Comparison of ENCODE assay signal across 18 cellular contexts in the genomic region with DNA sequence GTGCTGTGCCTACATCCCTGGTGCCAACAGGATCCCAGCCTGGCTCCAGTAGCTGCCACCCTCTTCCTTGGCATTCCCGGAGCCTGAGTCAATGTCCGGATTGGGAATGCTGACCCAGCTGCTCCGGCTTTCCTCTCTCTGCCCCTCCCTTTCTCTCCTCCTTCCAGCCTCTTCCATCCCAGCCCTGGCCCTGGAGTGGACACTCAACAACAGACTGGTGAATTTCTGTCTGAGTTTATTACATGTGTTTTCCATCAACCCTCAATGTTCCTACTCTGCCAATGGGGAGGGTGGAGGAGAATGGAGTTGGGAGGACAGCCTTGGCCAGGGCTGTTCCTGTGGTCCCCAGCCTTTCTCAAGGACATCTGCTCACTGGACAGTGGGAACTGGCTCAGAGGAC. TPM values are rescaled to one million over a fixed set of nuclear protein-coding genes. Genes with fewer than 3 reads are reported as not detected.
DNase-seq lines count a peak whose midpoint lies in the region; ATAC-seq and TF ChIP-seq lines count a peak whose summit lies in the region.
"Had no signal": no experiment of that assay in that cellular context is flagged by ENCODE, and none has a peak within 500 bp of the region (broad histone marks: within the 10 kb centered on the region; RNA-seq: fewer than 3 reads in every experiment).

No MANE protein-coding gene starts in this region.

- no peaks in the 10 kb centered on the region for H3K36me3 ChIP-seq in stomach smooth muscle (ENCODE audit: control insufficient read depth in 2 of 2, insufficient read depth in 2 of 2, low read length in 2 of 2)
- H3K36me3 ChIP-seq in mesendoderm (ENCODE audit: control insufficient read depth, insufficient read depth, low read length), result no peaks in the 10 kb centered on the region

- intact Hi-C loops in left cardiac atrium (cut with DNase I), result no loop called here

- no peak overlapping the region for H2AK5ac ChIP-seq in mesendoderm (ENCODE audit: low read length)

- no peak overlapping the region for H4K5ac ChIP-seq in mesendoderm (ENCODE audit: low read length)

- H3K79me1 ChIP-seq in mesendoderm (ENCODE audit: low read length), result no peaks in the 10 kb centered on the region

- H3K4me1 ChIP-seq in stomach smooth muscle (ENCODE audit: control insufficient read depth, insufficient read depth, low read length) (peaks cover 26% of the 10 kb centered on the region), mesendoderm (ENCODE audit: control insufficient read depth, low read depth, low read length) (no peaks in the 10 kb centered on the region)
- H3K4me1 ChIP-seq: body of pancreas had no signal

- H3K79me2 ChIP-seq in mesendoderm (ENCODE audit: control insufficient read depth, insufficient read depth, low read length), result no peaks in the 10 kb centered on the region

- H3K4ac ChIP-seq in mesendoderm (ENCODE audit: low read depth, low read length), result no peak overlapping the region

- no CpG with 5 or more reads among the region's 3 CpGs for WGBS in mesendoderm (ENCODE audit: extremely low coverage, insufficient coverage, low lambda C conversion rate)

- POLR2A ChIA-PET in RWPE1 (lab: Yijun Ruan, JAX; ENCODE audit: low non-redundant PET), result no interaction called here

- DNase-seq in GM03348 (ENCODE audit: low spot score) (peak; percentile 77), RWPE1 (ENCODE audit: low spot score) (peak; percentile 64), left cardiac atrium (peak; percentile 56), DMS 273 (lab: John Stamatoyannopoulos, UW; ENCODE audit: unreplicated experiment) (no peak), mesendoderm (no peak)
- DNase-seq: activated CD8-positive, alpha-beta T cell treated with anti-CD3 and anti-CD28 coated beads, Interleukin-2, amount 10 ng/mL, durations not matched to agents 7 days and 5 days; activated effector memory CD4-positive, alpha-beta T cell treated with Interleukin-2 at 50 U/mL for 16 hours; body of pancreas; CD4-positive, CD25-positive, alpha-beta regulatory T cell; H7; NCI-H446 treated with DMSO at 0.1 percent for 48 hours; stimulated activated CD4-positive, alpha-beta T cell treated with anti-CD3 and anti-CD28 coated beads, Interleukin-4, amount 100 ng/mL, for 4 hours; stimulated activated naive CD4-positive, alpha-beta T cell; T1000 had no signal

- peaks cover 0 to 37% of the 10 kb centered on the region in 2 donors for H3K27me3 ChIP-seq in stomach smooth muscle (ENCODE audit: control insufficient read depth in 1 of 2, insufficient read depth in 2 of 2, low read length in 2 of 2)
- H3K27me3 ChIP-seq in mesendoderm (ENCODE audit: insufficient read depth, low read length, poor library complexity), result no peaks in the 10 kb centered on the region
- H3K27me3 ChIP-seq: body of pancreas had no signal

- no peaks in the 10 kb centered on the region for H3K9me3 ChIP-seq in stomach smooth muscle (ENCODE audit: control insufficient read depth in 2 of 2, low read length in 2 of 2)

- H3K23ac ChIP-seq in mesendoderm (ENCODE audit: low read length), result no peak overlapping the region

- H3K18ac ChIP-seq in mesendoderm (ENCODE audit: low read length), result no peak overlapping the region

- no peak overlapping the region for H4K8ac ChIP-seq in mesendoderm (ENCODE audit: low read depth, low read length)

- no peak overlapping the region for H3K56ac ChIP-seq in mesendoderm (ENCODE audit: low read length)

- H3K4me3 ChIP-seq in stomach smooth muscle (ENCODE audit: low read length in 2 of 2) (no peak overlapping the region), mesendoderm (ENCODE audit: low read length) (no peak overlapping the region)
- H3K4me3 ChIP-seq: body of pancreas had no signal

- H3K27ac ChIP-seq in RWPE1 (peak overlapping the region; percentile 62), stomach smooth muscle (ENCODE audit: low read length) (peak overlapping the region; percentile 46), mesendoderm (ENCODE audit: low read depth, low read length) (no peak overlapping the region)
- H3K27ac ChIP-seq: body of pancreas had no signal

- TF ChIP-seq CTCF in RWPE1 (conservative IDR thresholded peaks at IDR 0.05; ENCODE audit: low read depth), result no peak

- no peak overlapping the region for H2BK120ac ChIP-seq in mesendoderm (ENCODE audit: low read depth, low read length)

- no peak overlapping the region for H2BK15ac ChIP-seq in mesendoderm (replicated peaks; ENCODE audit: low read depth)

- H3K4me2 ChIP-seq in mesendoderm (ENCODE audit: low read length), result no peak overlapping the region

- no peak overlapping the region for H3K9ac ChIP-seq in stomach smooth muscle (ENCODE audit: low read length in 2 of 2)
- no peak overlapping the region for H3K9ac ChIP-seq in mesendoderm (ENCODE audit: low read length)

- no peak overlapping the region for H2BK5ac ChIP-seq in mesendoderm (ENCODE audit: low read length)

- ATAC-seq in left cardiac atrium (peak; percentile 62 to 72), HG03342 (IDR thresholded peaks at IDR 0.05; ENCODE audit: unreplicated experiment) (no peak), GM21526 (IDR thresholded peaks at IDR 0.05; ENCODE audit: low FRiP score, unreplicated experiment) (no peak)
- ATAC-seq: activated CD8-positive, alpha-beta T cell treated with anti-CD3 and anti-CD28 coated beads, Interleukin-2, amount 10 ng/mL, durations not matched to agents 7 days and 5 days; body of pancreas had no signal

- CTCF ChIA-PET in RWPE1 (lab: Yijun Ruan, JAX), result interaction anchor here (1.1 kb wide), 1 partner anchor 15 kb away, joined by 12 read pairs; no protein-coding TSS in a partner anchor

RNA-seq across cellular contexts. Expression of a gene that starts 0.9 kb away (rescaled TPM):
- under 1 TPM; 0.10 to 0.18 TPM for total RNA-seq in left cardiac atrium
- polyA plus RNA-seq in mesendoderm (2013, experiment 1 of 2), result not detected
- polyA plus RNA-seq in mesendoderm (2013, experiment 2 of 2), result not detected
- total RNA-seq: activated CD8-positive, alpha-beta T cell treated with anti-CD3 and anti-CD28 coated beads, Interleukin-2, amount 10 ng/mL, durations not matched to agents 7 days and 5 days; body of pancreas; CD4-positive, CD25-positive, alpha-beta regulatory T cell; H7; mucosa of gallbladder had no signal
- polyA plus RNA-seq: CD4-positive, CD25-positive, alpha-beta regulatory T cell had no signal

RNA-seq across cellular contexts. Expression of a gene that starts 27.1 kb away (rescaled TPM):
- 1 to 10 TPM; 1.8 TPM for total RNA-seq in left cardiac atrium
- polyA plus RNA-seq in mesendoderm (2013, experiment 1 of 2), result 0.03 TPM
- polyA plus RNA-seq in mesendoderm (2013, experiment 2 of 2), result 0.03 TPM
- total RNA-seq: activated CD8-positive, alpha-beta T cell treated with anti-CD3 and anti-CD28 coated beads, Interleukin-2, amount 10 ng/mL, durations not matched to agents 7 days and 5 days; CD4-positive, CD25-positive, alpha-beta regulatory T cell; H7 had no signal
- polyA plus RNA-seq: CD4-positive, CD25-positive, alpha-beta regulatory T cell had no signal

RNA-seq across cellular contexts. Expression of a gene that starts 48.1 kb away (rescaled TPM):
- total RNA-seq in left cardiac atrium, result under 1 TPM in 1 of 2 donors, not detected in 1; 0.52 TPM
- not detected for polyA plus RNA-seq in mesendoderm (2013, experiment 1 of 2)
- polyA plus RNA-seq in mesendoderm (2013, experiment 2 of 2), result not detected
- total RNA-seq: activated CD8-positive, alpha-beta T cell treated with anti-CD3 and anti-CD28 coated beads, Interleukin-2, amount 10 ng/mL, durations not matched to agents 7 days and 5 days; H7 had no signal

RNA-seq across cellular contexts. Expression of a gene that starts 50.6 kb away (rescaled TPM):
- total RNA-seq in left cardiac atrium, result 10 to 100 TPM; 13.8 to 17.4 TPM
- 1.2 TPM for polyA plus RNA-seq in mesendoderm (2013, experiment 1 of 2)
- polyA plus RNA-seq in mesendoderm (2013, experiment 2 of 2), result 1.1 TPM
- total RNA-seq: activated CD8-positive, alpha-beta T cell treated with anti-CD3 and anti-CD28 coated beads, Interleukin-2, amount 10 ng/mL, durations not matched to agents 7 days and 5 days; CD4-positive, CD25-positive, alpha-beta regulatory T cell had no signal

Comparison
In these comparisons a context has a peak if more than half of its experiments do, and no peak if none do; other contexts are left out.
1. DNase-seq: peak in GM03348 (single experiment), RWPE1 (single experiment) and left cardiac atrium (single experiment); none in DMS 273 (single experiment) and mesendoderm (single experiment).
2. ATAC-seq: peak in left cardiac atrium (2 of 2); none in HG03342 (single experiment) and GM21526 (single experiment).